Comparison of ENCODE assay signal across 8 cellular contexts in the genomic region with DNA sequence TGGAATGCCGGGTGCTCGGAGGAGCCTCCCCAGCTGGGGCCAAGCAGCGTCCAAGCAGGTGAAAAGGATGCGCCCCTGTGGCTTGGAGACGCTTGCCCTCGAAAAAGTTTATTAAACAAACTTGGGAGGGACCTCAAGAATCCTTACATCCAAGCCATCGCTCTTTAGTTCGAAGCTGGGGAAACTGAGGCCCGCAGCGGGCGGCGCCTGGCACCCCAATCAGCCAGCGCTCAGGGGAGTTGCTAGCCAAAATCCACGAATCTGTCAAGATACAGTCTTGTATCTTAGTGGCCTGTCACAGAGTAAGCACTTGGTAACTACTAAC. TPM values are rescaled to one million over a fixed set of nuclear protein-coding genes. Genes with fewer than 3 reads are reported as not detected.
DNase-seq lines count a peak whose midpoint lies in the region; ATAC-seq lines count a peak whose summit lies in the region.

No MANE protein-coding gene starts in this region.

- ATAC-seq in stimulated activated effector memory CD8-positive, alpha-beta T cell treated with anti-CD3 and anti-CD28 coated beads, Interleukin-12 subunit alpha, Interleukin-12 subunit beta, amount 100 ng/mL, for 72 hours, result no peak
- ATAC-seq in HG03354 (IDR thresholded peaks at IDR 0.05; ENCODE audit: poor library complexity, severe bottlenecking, unreplicated experiment) (no peak), GM18520 (IDR thresholded peaks at IDR 0.05; ENCODE audit: unreplicated experiment) (no peak)

- peak overlapping the region; percentile 87 for H3K4me3 Mint-ChIP-seq in activated T-helper 1 cell treated with anti-CD3 and anti-CD28 coated beads, Interleukin-12 subunit alpha, Interleukin-12 subunit beta, Interleukin-2, Interleukin-4 antibody, amounts not matched to agents 30 ng/mL and 10 ng/mL and 1 ng/mL, durations not matched to agents 14 hours and 24 hours and 36 hours
- H3K4me3 Mint-ChIP-seq in stimulated activated effector memory CD8-positive, alpha-beta T cell treated with anti-CD3 and anti-CD28 coated beads, Interleukin-12 subunit alpha, Interleukin-12 subunit beta, amount 100 ng/mL, for 72 hours, result peak overlapping the region; percentile 74

- no peaks in the 10 kb centered on the region for H3K9me3 Mint-ChIP-seq in activated T-helper 1 cell treated with anti-CD3 and anti-CD28 coated beads, Interleukin-12 subunit alpha, Interleukin-12 subunit beta, Interleukin-2, Interleukin-4 antibody, amounts not matched to agents 30 ng/mL and 10 ng/mL and 1 ng/mL, durations not matched to agents 14 hours and 24 hours and 36 hours
- H3K9me3 Mint-ChIP-seq in stimulated activated effector memory CD8-positive, alpha-beta T cell treated with anti-CD3 and anti-CD28 coated beads, Interleukin-12 subunit alpha, Interleukin-12 subunit beta, amount 100 ng/mL, for 72 hours, result no peaks in the 10 kb centered on the region

- intact Hi-C loops in activated T-helper 1 cell treated with anti-CD3 and anti-CD28 coated beads, Interleukin-12 subunit alpha, Interleukin-12 subunit beta, Interleukin-2, Interleukin-4 antibody, amounts not matched to agents 30 ng/mL and 10 ng/mL and 1 ng/mL, durations not matched to agents 14 hours and 24 hours and 36 hours (cut with micrococcal nuclease), result loop anchor here (1.0 to 5.0 kb wide), 3 partner anchors 84 to 284 kb away; partner anchors contain the start of gene ALDH3A2
- intact Hi-C loops in posterior cingulate gyrus (cut with DNase I), result loop anchor here (1.0 to 10.0 kb wide), 4 partner anchors 84 to 403 kb away; partner anchors contain the start of gene ALDH3A2

- H3K27ac ChIP-seq in HUES6 (ENCODE audit: low read depth, low read length) (no peak overlapping the region), iPS DF 6.9 (ENCODE audit: low read length) (no peak overlapping the region)

- H3K36me3 Mint-ChIP-seq in activated T-helper 1 cell treated with anti-CD3 and anti-CD28 coated beads, Interleukin-12 subunit alpha, Interleukin-12 subunit beta, Interleukin-2, Interleukin-4 antibody, amounts not matched to agents 30 ng/mL and 10 ng/mL and 1 ng/mL, durations not matched to agents 14 hours and 24 hours and 36 hours (ENCODE audit: low read depth), result no peaks in the 10 kb centered on the region
- no peaks in the 10 kb centered on the region for H3K36me3 Mint-ChIP-seq in stimulated activated effector memory CD8-positive, alpha-beta T cell treated with anti-CD3 and anti-CD28 coated beads, Interleukin-12 subunit alpha, Interleukin-12 subunit beta, amount 100 ng/mL, for 72 hours

- H3K36me3 ChIP-seq in HUES6 (ENCODE audit: control insufficient read depth, insufficient read depth, low read length) (peaks cover 25% of the 10 kb centered on the region), iPS DF 6.9 (ENCODE audit: control insufficient read depth, insufficient read depth, low read length) (no peaks in the 10 kb centered on the region)

- H3K9ac ChIP-seq in HUES6 (ENCODE audit: low read length), result peak overlapping the region; percentile 28

- H3K9me3 ChIP-seq in HUES6 (ENCODE audit: control insufficient read depth, insufficient read depth, low read depth, low read length) (no peaks in the 10 kb centered on the region), iPS DF 6.9 (ENCODE audit: control insufficient read depth, insufficient read depth, low read length) (no peaks in the 10 kb centered on the region)

- H3K27ac Mint-ChIP-seq in activated T-helper 1 cell treated with anti-CD3 and anti-CD28 coated beads, Interleukin-12 subunit alpha, Interleukin-12 subunit beta, Interleukin-2, Interleukin-4 antibody, amounts not matched to agents 30 ng/mL and 10 ng/mL and 1 ng/mL, durations not matched to agents 14 hours and 24 hours and 36 hours, result no peak overlapping the region
- peak overlapping the region; percentile 46 for H3K27ac Mint-ChIP-seq in stimulated activated effector memory CD8-positive, alpha-beta T cell treated with anti-CD3 and anti-CD28 coated beads, Interleukin-12 subunit alpha, Interleukin-12 subunit beta, amount 100 ng/mL, for 72 hours

- H3K27me3 ChIP-seq in HUES6 (ENCODE audit: control insufficient read depth, insufficient read depth, low read length) (no peaks in the 10 kb centered on the region), iPS DF 6.9 (ENCODE audit: control insufficient read depth, insufficient read depth, low read length) (no peaks in the 10 kb centered on the region)

- no CpG with 5 or more reads among the region's 14 CpGs for WGBS in iPS DF 6.9 (ENCODE audit: insufficient coverage, insufficient read length)

- peaks cover 16% of the 10 kb centered on the region for H3K27me3 Mint-ChIP-seq in activated T-helper 1 cell treated with anti-CD3 and anti-CD28 coated beads, Interleukin-12 subunit alpha, Interleukin-12 subunit beta, Interleukin-2, Interleukin-4 antibody, amounts not matched to agents 30 ng/mL and 10 ng/mL and 1 ng/mL, durations not matched to agents 14 hours and 24 hours and 36 hours (ENCODE audit: insufficient read depth)

- DNase-seq in activated T-helper 1 cell treated with anti-CD3 and anti-CD28 coated beads, Interleukin-12 subunit alpha, Interleukin-12 subunit beta, Interleukin-2, Interleukin-4 antibody, amounts not matched to agents 30 ng/mL and 10 ng/mL and 1 ng/mL, durations not matched to agents 14 hours and 24 hours and 36 hours (ENCODE audit: low spot score), result no peak
- DNase-seq in iPS DF 6.9 (ENCODE audit: low read depth, low spot score) (no peak), NCI-H510A (lab: John Stamatoyannopoulos, UW) (no peak), posterior cingulate gyrus (no peak)
- DNase-seq in stimulated activated effector memory CD8-positive, alpha-beta T cell treated with anti-CD3 and anti-CD28 coated beads, Interleukin-12 subunit alpha, Interleukin-12 subunit beta, amount 100 ng/mL, for 72 hours (ENCODE audit: low spot score in 2 of 2), result no peak

- peaks cover 7% of the 10 kb centered on the region for H3K4me1 Mint-ChIP-seq in activated T-helper 1 cell treated with anti-CD3 and anti-CD28 coated beads, Interleukin-12 subunit alpha, Interleukin-12 subunit beta, Interleukin-2, Interleukin-4 antibody, amounts not matched to agents 30 ng/mL and 10 ng/mL and 1 ng/mL, durations not matched to agents 14 hours and 24 hours and 36 hours (ENCODE audit: low read depth)
- H3K4me1 Mint-ChIP-seq in stimulated activated effector memory CD8-positive, alpha-beta T cell treated with anti-CD3 and anti-CD28 coated beads, Interleukin-12 subunit alpha, Interleukin-12 subunit beta, amount 100 ng/mL, for 72 hours, result peaks cover 10% of the 10 kb centered on the region

- H3K4me3 ChIP-seq in HUES6 (ENCODE audit: low read depth, low read length) (peak overlapping the region; percentile 74), iPS DF 6.9 (ENCODE audit: low read length) (peak overlapping the region; percentile 71; the same call in 1 of the 2 replicates)

- peaks cover 25% of the 10 kb centered on the region for H3K4me1 ChIP-seq in HUES6 (ENCODE audit: control insufficient read depth, insufficient read depth, low read length)
- no peaks in the 10 kb centered on the region for H3K4me1 ChIP-seq in iPS DF 6.9 (ENCODE audit: control insufficient read depth, insufficient read depth, low read length)

RNA-seq across cellular contexts. Expression of gene B9D1, which starts 0.6 kb away (rescaled TPM):
- total RNA-seq in activated T-helper 1 cell treated with anti-CD3 and anti-CD28 coated beads, Interleukin-12 subunit alpha, Interleukin-12 subunit beta, Interleukin-2, Interleukin-4 antibody, amounts not matched to agents 30 ng/mL and 10 ng/mL and 1 ng/mL, durations not matched to agents 14 hours and 24 hours and 36 hours, result 4.3 and 5.6 TPM in 2 replicates

RNA-seq across cellular contexts. Expression of gene MAPK7, which starts 15.2 kb away (rescaled TPM):
- 17.2 and 20.7 TPM in 2 replicates for total RNA-seq in activated T-helper 1 cell treated with anti-CD3 and anti-CD28 coated beads, Interleukin-12 subunit alpha, Interleukin-12 subunit beta, Interleukin-2, Interleukin-4 antibody, amounts not matched to agents 30 ng/mL and 10 ng/mL and 1 ng/mL, durations not matched to agents 14 hours and 24 hours and 36 hours

RNA-seq across cellular contexts. Expression of gene MFAP4, which starts 23.9 kb away (rescaled TPM):
- total RNA-seq in activated T-helper 1 cell treated with anti-CD3 and anti-CD28 coated beads, Interleukin-12 subunit alpha, Interleukin-12 subunit beta, Interleukin-2, Interleukin-4 antibody, amounts not matched to agents 30 ng/mL and 10 ng/mL and 1 ng/mL, durations not matched to agents 14 hours and 24 hours and 36 hours, result not detected in 2 replicates

RNA-seq across cellular contexts. Expression of gene RNF112, which starts 48.0 kb away (rescaled TPM):
- total RNA-seq in activated T-helper 1 cell treated with anti-CD3 and anti-CD28 coated beads, Interleukin-12 subunit alpha, Interleukin-12 subunit beta, Interleukin-2, Interleukin-4 antibody, amounts not matched to agents 30 ng/mL and 10 ng/mL and 1 ng/mL, durations not matched to agents 14 hours and 24 hours and 36 hours, result not detected in 2 replicates
